Comparison of ENCODE assay signal across 2 cellular contexts in the genomic region with DNA sequence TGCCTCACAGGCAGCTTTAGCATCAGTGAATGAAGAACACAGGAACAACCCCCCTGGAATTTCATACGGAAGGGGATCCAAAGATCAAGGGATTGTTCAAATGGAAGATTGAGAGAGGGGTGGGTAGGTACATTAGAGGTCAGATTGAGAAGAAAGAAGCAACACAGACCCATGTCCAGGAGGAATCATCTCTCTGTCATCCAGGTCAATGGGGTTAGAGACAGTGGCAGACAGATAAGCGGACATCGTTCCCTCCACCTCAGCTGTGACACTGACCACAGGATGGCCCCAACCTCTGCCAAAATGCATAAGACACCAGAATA.
A peak's percentile ranks its signal among the peaks of the same experiment; 100 is the strongest.
TF ChIP-seq lines count a peak whose summit lies in the region.

No MANE protein-coding gene starts in this region.

TF ChIP-seq in HepG2, 621 proteins besides CTCF, POLR2A, EP300 and RAD21:
- no peak for TF ChIP-seq TBL1XR1 (IDR thresholded peaks at IDR 0.05; ENCODE audit: borderline replicate concordance, low read length, partially characterized antibody)
- no peak for TF ChIP-seq GTF3A (CRISPR knock-in tag; conservative IDR thresholded peaks at IDR 0.05)
- TF ChIP-seq, protein P1, sequence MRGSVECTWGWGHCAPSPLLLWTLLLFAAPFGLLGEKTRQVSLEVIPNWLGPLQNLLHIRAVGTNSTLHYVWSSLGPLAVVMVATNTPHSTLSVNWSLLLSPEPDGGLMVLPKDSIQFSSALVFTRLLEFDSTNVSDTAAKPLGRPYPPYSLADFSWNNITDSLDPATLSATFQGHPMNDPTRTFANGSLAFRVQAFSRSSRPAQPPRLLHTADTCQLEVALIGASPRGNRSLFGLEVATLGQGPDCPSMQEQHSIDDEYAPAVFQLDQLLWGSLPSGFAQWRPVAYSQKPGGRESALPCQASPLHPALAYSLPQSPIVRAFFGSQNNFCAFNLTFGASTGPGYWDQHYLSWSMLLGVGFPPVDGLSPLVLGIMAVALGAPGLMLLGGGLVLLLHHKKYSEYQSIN (CRISPR knock-in tag; IDR thresholded peaks at IDR 0.05; ENCODE audit: borderline replicate concordance) = no peak
- no peak for TF ChIP-seq ZNF30 (CRISPR knock-in tag; IDR thresholded peaks at IDR 0.05)
- TF ChIP-seq NR1H2 (CRISPR knock-in tag; IDR thresholded peaks at IDR 0.05; ENCODE audit: borderline replicate concordance, low read depth) = no peak
- no peak for TF ChIP-seq ADNP (CRISPR knock-in tag; IDR thresholded peaks at IDR 0.05)
- TF ChIP-seq SUZ12 (IDR thresholded peaks at IDR 0.05; ENCODE audit: low read depth, low read length) = no peak
- TF ChIP-seq ZNF749 (CRISPR knock-in tag; IDR thresholded peaks at IDR 0.05; ENCODE audit: borderline replicate concordance) = no peak
- TF ChIP-seq ASH2L (IDR thresholded peaks at IDR 0.05; ENCODE audit: insufficient read length, low read depth, low read length) = no peak
- no peak for TF ChIP-seq IRX3 (CRISPR knock-in tag; IDR thresholded peaks at IDR 0.05; ENCODE audit: borderline replicate concordance, low read depth)
- no peak for TF ChIP-seq TEAD3 (CRISPR knock-in tag; optimal IDR thresholded peaks at IDR 0.05; ENCODE audit: borderline replicate concordance)
- 0 out of 2 replicates have a peak, but pooled peaks have one; percentile 3 for TF ChIP-seq ZBTB7A (CRISPR knock-in tag; IDR thresholded peaks at IDR 0.05)
- no peak for TF ChIP-seq ZNF431 (CRISPR knock-in tag; IDR thresholded peaks at IDR 0.05; ENCODE audit: borderline replicate concordance, low read depth)
- no peak for TF ChIP-seq ZNF235 (CRISPR knock-in tag; IDR thresholded peaks at IDR 0.05; ENCODE audit: borderline replicate concordance)
- TF ChIP-seq, protein P2, sequence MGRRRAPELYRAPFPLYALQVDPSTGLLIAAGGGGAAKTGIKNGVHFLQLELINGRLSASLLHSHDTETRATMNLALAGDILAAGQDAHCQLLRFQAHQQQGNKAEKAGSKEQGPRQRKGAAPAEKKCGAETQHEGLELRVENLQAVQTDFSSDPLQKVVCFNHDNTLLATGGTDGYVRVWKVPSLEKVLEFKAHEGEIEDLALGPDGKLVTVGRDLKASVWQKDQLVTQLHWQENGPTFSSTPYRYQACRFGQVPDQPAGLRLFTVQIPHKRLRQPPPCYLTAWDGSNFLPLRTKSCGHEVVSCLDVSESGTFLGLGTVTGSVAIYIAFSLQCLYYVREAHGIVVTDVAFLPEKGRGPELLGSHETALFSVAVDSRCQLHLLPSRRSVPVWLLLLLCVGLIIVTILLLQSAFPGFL (CRISPR knock-in tag; IDR thresholded peaks at IDR 0.05) = 0 out of 2 replicates have a peak, but pooled peaks have one; percentile 9
- no peak for TF ChIP-seq THAP11 (CRISPR knock-in tag; IDR thresholded peaks at IDR 0.05)
- no peak for TF ChIP-seq ZNF747 (CRISPR knock-in tag; IDR thresholded peaks at IDR 0.05; ENCODE audit: borderline replicate concordance)
- TF ChIP-seq ARNT2 (CRISPR knock-in tag; IDR thresholded peaks at IDR 0.05; ENCODE audit: low read depth) = no peak
- no peak for TF ChIP-seq ZNF775 (CRISPR knock-in tag; IDR thresholded peaks at IDR 0.05; ENCODE audit: borderline replicate concordance)
- no peak for TF ChIP-seq ZNF780A (CRISPR knock-in tag; IDR thresholded peaks at IDR 0.05)
- no peak for TF ChIP-seq RFXAP (CRISPR knock-in tag; IDR thresholded peaks at IDR 0.05; ENCODE audit: borderline replicate concordance)
- TF ChIP-seq, protein P3, sequence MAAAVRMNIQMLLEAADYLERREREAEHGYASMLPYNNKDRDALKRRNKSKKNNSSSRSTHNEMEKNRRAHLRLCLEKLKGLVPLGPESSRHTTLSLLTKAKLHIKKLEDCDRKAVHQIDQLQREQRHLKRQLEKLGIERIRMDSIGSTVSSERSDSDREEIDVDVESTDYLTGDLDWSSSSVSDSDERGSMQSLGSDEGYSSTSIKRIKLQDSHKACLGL (CRISPR knock-in tag; IDR thresholded peaks at IDR 0.05) = 0 out of 2 replicates have a peak, but pooled peaks have one; percentile 4
- TF ChIP-seq EHMT2 (IDR thresholded peaks at IDR 0.05; ENCODE audit: borderline replicate concordance, low read depth, low read length) = peak; percentile 62
- 0 out of 2 replicates have a peak, but pooled peaks have one; percentile 2 for TF ChIP-seq ZNF841 (CRISPR knock-in tag; IDR thresholded peaks at IDR 0.05; ENCODE audit: borderline replicate concordance)
- no peak for TF ChIP-seq SCMH1 (CRISPR knock-in tag; IDR thresholded peaks at IDR 0.05; ENCODE audit: borderline replicate concordance)
- TF ChIP-seq, protein P4, sequence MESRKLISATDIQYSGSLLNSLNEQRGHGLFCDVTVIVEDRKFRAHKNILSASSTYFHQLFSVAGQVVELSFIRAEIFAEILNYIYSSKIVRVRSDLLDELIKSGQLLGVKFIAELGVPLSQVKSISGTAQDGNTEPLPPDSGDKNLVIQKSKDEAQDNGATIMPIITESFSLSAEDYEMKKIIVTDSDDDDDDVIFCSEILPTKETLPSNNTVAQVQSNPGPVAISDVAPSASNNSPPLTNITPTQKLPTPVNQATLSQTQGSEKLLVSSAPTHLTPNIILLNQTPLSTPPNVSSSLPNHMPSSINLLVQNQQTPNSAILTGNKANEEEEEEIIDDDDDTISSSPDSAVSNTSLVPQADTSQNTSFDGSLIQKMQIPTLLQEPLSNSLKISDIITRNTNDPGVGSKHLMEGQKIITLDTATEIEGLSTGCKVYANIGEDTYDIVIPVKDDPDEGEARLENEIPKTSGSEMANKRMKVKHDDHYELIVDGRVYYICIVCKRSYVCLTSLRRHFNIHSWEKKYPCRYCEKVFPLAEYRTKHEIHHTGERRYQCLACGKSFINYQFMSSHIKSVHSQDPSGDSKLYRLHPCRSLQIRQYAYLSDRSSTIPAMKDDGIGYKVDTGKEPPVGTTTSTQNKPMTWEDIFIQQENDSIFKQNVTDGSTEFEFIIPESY (CRISPR knock-in tag; IDR thresholded peaks at IDR 0.05) = no peak
- no peak for TF ChIP-seq NPAS2 (CRISPR knock-in tag; IDR thresholded peaks at IDR 0.05; ENCODE audit: borderline replicate concordance)
- TF ChIP-seq ZNF547 (CRISPR knock-in tag; IDR thresholded peaks at IDR 0.05) = no peak

TF ChIP-seq in liver, 16 proteins besides CTCF, POLR2A, EP300 and RAD21:
- TF ChIP-seq, protein P5, sequence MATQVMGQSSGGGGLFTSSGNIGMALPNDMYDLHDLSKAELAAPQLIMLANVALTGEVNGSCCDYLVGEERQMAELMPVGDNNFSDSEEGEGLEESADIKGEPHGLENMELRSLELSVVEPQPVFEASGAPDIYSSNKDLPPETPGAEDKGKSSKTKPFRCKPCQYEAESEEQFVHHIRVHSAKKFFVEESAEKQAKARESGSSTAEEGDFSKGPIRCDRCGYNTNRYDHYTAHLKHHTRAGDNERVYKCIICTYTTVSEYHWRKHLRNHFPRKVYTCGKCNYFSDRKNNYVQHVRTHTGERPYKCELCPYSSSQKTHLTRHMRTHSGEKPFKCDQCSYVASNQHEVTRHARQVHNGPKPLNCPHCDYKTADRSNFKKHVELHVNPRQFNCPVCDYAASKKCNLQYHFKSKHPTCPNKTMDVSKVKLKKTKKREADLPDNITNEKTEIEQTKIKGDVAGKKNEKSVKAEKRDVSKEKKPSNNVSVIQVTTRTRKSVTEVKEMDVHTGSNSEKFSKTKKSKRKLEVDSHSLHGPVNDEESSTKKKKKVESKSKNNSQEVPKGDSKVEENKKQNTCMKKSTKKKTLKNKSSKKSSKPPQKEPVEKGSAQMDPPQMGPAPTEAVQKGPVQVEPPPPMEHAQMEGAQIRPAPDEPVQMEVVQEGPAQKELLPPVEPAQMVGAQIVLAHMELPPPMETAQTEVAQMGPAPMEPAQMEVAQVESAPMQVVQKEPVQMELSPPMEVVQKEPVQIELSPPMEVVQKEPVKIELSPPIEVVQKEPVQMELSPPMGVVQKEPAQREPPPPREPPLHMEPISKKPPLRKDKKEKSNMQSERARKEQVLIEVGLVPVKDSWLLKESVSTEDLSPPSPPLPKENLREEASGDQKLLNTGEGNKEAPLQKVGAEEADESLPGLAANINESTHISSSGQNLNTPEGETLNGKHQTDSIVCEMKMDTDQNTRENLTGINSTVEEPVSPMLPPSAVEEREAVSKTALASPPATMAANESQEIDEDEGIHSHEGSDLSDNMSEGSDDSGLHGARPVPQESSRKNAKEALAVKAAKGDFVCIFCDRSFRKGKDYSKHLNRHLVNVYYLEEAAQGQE (IDR thresholded peaks at IDR 0.05) = peak; percentile 90
- no peak for TF ChIP-seq RXRA (IDR thresholded peaks at IDR 0.05)
